ENCODE assay signal across 1 cellular context in the genomic region with DNA sequence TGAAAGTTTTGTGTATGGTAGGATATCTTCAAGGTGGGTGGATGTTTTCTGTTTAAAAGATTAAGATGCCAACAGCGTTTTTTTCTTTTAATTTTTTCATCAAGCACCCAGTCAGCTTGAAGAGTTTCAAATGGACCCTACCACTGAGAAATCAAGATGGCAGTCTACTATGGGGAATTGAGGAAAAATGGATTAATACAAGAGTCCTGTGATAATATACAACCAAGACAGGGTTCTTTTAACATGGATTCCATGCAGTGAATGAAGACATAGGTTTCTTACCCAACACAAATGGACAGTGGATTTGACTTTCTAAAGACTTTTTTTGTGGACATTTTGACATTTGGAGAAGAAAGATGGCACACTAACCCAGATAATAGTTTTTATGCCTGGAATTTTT.
TF ChIP-seq lines count a peak whose summit lies in the region.

No MANE protein-coding gene starts in this region.

TF ChIP-seq in GM23338, 12 proteins besides CTCF, POLR2A, EP300 and RAD21 (continued from another document):
- TF ChIP-seq ZNF462 (CRISPR knock-in tag; IDR thresholded peaks at IDR 0.05): no peak
